8 cellular contexts compared by ENCODE assay signal in the genomic region with DNA sequence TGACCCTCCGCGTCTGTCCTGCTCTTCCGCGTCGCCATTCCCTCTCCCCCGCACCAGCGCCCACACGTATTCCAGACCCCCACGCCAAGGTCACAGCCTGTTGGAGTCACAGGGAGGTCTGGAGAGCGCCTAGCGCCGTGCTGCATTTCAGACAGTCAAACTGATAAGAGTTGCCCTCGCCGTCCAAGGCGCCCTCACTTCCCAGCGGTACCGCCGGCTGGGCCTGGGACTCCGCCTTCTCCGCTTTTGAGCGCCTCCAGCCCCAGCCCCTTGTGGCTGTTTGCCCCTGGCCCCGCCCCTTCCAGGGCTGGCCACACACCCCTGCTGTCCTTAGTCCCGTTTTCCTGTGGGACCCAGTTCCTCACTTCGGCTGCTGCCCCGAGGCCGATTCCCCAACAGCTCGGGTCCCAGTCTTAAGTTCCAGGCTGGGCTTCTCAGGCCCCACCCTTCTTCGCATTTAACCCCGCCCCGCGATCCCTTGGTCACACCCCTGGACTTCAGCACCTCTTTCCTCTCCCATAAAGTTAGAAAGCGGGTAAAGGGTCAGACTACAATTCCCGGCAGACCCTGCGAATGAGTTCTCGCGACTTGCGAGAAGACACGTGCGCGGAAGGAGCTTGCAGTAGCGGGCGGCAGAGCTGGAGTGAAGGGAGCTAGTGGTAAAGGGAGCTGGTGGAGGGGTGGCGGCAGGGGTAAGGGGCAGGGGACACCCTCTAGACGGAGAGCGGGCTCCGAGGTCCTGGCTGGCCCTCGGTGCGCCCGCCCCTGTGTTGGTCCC. TPM values are rescaled to one million over a fixed set of nuclear protein-coding genes. Genes with fewer than 3 reads are reported as not detected.
DNase-seq lines count a peak whose midpoint lies in the region; ATAC-seq and TF ChIP-seq lines count a peak whose summit lies in the region.

A gene (plus strand): TSS at position 612 of the 778 bp plus-strand sequence. CDS start 1,085 bp downstream, outside the sequence.

- TF ChIP-seq EP300 in SK-N-SH (IDR thresholded peaks at IDR 0.05; ENCODE audit: borderline replicate concordance in 1 of 2, low read depth in 1 of 2, low read length in 1 of 2) (no peak), gastroesophageal sphincter (IDR thresholded peaks at IDR 0.05) (no peak)

- DNase-seq in GM04504 (ENCODE audit: low read depth) (peak; percentile 97), NCI-H1048 (lab: John Stamatoyannopoulos, UW) (peak; percentile 89), SK-N-SH (peak; percentile 93), substantia nigra (lab: John Stamatoyannopoulos, UW) (peak; percentile 40 to 95 (median 87))
- DNase-seq in activated naive CD4-positive, alpha-beta T cell treated with anti-CD3 and anti-CD28 coated beads, Interleukin-2, amount 50 U/mL, for 16 hours: peak; percentile 92

- 1% methylated on average over 42 of the region's 49 CpGs for WGBS in SK-N-SH (ENCODE audit: low lambda C conversion rate)
- 0% methylated on average over 13 of the region's 49 CpGs for WGBS in gastroesophageal sphincter (ENCODE audit: low coverage in 1 of 2), 2 donors

- H3K27ac ChIP-seq in SK-N-SH (ENCODE audit: low read depth in 2 of 2, low read length in 1 of 2) (peak within 1 kb of the TSS; percentile 81 to 99), gastroesophageal sphincter (peak within 1 kb of the TSS; percentile 86 to 99 (median 98)), neutrophil (peak within 1 kb of the TSS; percentile 83), substantia nigra (ENCODE audit: low read depth, low read length, poor library complexity, severe bottlenecking) (peak within 1 kb of the TSS; percentile 79)

- no peaks in the 10 kb centered on the region for H3K9me3 ChIP-seq in SK-N-SH
- H3K9me3 ChIP-seq in gastroesophageal sphincter: no peaks in the 10 kb centered on the region
- H3K9me3 ChIP-seq in neutrophil: no peaks in the 10 kb centered on the region

- no peaks in the 10 kb centered on the region for H3K9me2 ChIP-seq in SK-N-SH

- CTCF ChIA-PET in SK-N-SH (lab: Yijun Ruan, JAX): interaction anchor here (0.8 to 62.1 kb wide), 5 partner anchors 4 to 110 kb away, joined by 3 to 2824 read pairs (median 7); a partner anchor contains a TSS

- H4K20me1 ChIP-seq in SK-N-SH (ENCODE audit: insufficient read depth): no peaks in the 10 kb centered on the region

- peak within 1 kb of the TSS; percentile 98 for H3K4me2 ChIP-seq in SK-N-SH

- peak; percentile 31 to 39 for TF ChIP-seq POLR2A in gastroesophageal sphincter (IDR thresholded peaks at IDR 0.05)

- H3K27me3 ChIP-seq in SK-N-SH (ENCODE audit: insufficient read depth) (no peaks in the 10 kb centered on the region), gastroesophageal sphincter (peaks cover 10% of the 10 kb centered on the region), neutrophil (peaks cover 43% of the 10 kb centered on the region)

- H2AFZ ChIP-seq in SK-N-SH (ENCODE audit: low read depth): peak within 1 kb of the TSS; percentile 78

- TF ChIP-seq RAD21 in SK-N-SH (IDR thresholded peaks at IDR 0.05; ENCODE audit: low read length): no peak

- H3F3A ChIP-seq in SK-N-SH (replicated peaks; ENCODE audit: insufficient read depth): no peaks in the 10 kb centered on the region

- H3K4me1 ChIP-seq in SK-N-SH (ENCODE audit: control insufficient read depth in 1 of 2, insufficient read depth in 2 of 2, low read depth in 1 of 2, low read length in 1 of 2): peaks cover 16 to 68% of the 10 kb centered on the region in 2 experiments
- H3K4me1 ChIP-seq in gastroesophageal sphincter: peaks cover 0 to 67% (median 23%) of the 10 kb centered on the region in 3 donors
- H3K4me1 ChIP-seq in neutrophil (ENCODE audit: control insufficient read depth in 1 of 2, insufficient read depth in 1 of 2, low read depth in 1 of 2, low read length in 1 of 2): peaks cover 27 to 32% of the 10 kb centered on the region in 2 experiments

- TF ChIP-seq CTCF in SK-N-SH (IDR thresholded peaks at IDR 0.05) (no peak; the same call in 1 of the 2 replicates), gastroesophageal sphincter (IDR thresholded peaks at IDR 0.05) (no peak), neutrophil (IDR thresholded peaks at IDR 0.05) (no peak)

- peaks cover 20% of the 10 kb centered on the region for H3K79me2 ChIP-seq in SK-N-SH (ENCODE audit: insufficient read depth)

- peak within 1 kb of the TSS; percentile 81 to 85 for H3K4me3 ChIP-seq in SK-N-SH (ENCODE audit: low read depth in 2 of 2, low read length in 1 of 2)
- peak within 1 kb of the TSS; percentile 59 to 69 for H3K4me3 ChIP-seq in gastroesophageal sphincter
- H3K4me3 ChIP-seq in neutrophil (ENCODE audit: low read depth in 1 of 2, low read length in 1 of 2): peak within 1 kb of the TSS; percentile 86 to 88

- H3K36me3 ChIP-seq in SK-N-SH (replicated peaks in 1 of 2; ENCODE audit: control insufficient read depth in 1 of 2, insufficient read depth in 2 of 2, low read length in 1 of 2) (peaks cover 3 to 12% of the 10 kb centered on the region in 2 experiments), gastroesophageal sphincter (peaks cover 0 to 27% of the 10 kb centered on the region in 2 donors), neutrophil (peaks cover 11% of the 10 kb centered on the region)

- POLR2A ChIA-PET in SK-N-SH (lab: Yijun Ruan, JAX): interaction anchor here (0.6 to 4.6 kb wide), 14 partner anchors 9 to 1203 kb away, joined by 3 to 53 read pairs (median 6); a partner anchor contains a TSS

- ATAC-seq in HG02571 (IDR thresholded peaks at IDR 0.05; ENCODE audit: unreplicated experiment) (peak; percentile 94), gastroesophageal sphincter (peak; percentile 90)

- peak within 1 kb of the TSS; percentile 90 for H3K9ac ChIP-seq in SK-N-SH

TF ChIP-seq in SK-N-SH, 30 proteins besides CTCF, POLR2A, EP300 and RAD21 (continues in another document):
- TF ChIP-seq, protein P1, sequence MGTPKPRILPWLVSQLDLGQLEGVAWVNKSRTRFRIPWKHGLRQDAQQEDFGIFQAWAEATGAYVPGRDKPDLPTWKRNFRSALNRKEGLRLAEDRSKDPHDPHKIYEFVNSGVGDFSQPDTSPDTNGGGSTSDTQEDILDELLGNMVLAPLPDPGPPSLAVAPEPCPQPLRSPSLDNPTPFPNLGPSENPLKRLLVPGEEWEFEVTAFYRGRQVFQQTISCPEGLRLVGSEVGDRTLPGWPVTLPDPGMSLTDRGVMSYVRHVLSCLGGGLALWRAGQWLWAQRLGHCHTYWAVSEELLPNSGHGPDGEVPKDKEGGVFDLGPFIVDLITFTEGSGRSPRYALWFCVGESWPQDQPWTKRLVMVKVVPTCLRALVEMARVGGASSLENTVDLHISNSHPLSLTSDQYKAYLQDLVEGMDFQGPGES (IDR thresholded peaks at IDR 0.05; ENCODE audit: low read depth, low read length): no peak
- TF ChIP-seq, protein P2, sequence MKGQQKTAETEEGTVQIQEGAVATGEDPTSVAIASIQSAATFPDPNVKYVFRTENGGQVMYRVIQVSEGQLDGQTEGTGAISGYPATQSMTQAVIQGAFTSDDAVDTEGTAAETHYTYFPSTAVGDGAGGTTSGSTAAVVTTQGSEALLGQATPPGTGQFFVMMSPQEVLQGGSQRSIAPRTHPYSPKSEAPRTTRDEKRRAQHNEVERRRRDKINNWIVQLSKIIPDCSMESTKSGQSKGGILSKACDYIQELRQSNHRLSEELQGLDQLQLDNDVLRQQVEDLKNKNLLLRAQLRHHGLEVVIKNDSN (IDR thresholded peaks at IDR 0.05; ENCODE audit: borderline replicate concordance, low read depth): peak; percentile 88
- no peak for TF ChIP-seq EZH2phosphoT487 (IDR thresholded peaks at IDR 0.05; ENCODE audit: borderline replicate concordance, low read depth)
- TF ChIP-seq, protein P3, sequence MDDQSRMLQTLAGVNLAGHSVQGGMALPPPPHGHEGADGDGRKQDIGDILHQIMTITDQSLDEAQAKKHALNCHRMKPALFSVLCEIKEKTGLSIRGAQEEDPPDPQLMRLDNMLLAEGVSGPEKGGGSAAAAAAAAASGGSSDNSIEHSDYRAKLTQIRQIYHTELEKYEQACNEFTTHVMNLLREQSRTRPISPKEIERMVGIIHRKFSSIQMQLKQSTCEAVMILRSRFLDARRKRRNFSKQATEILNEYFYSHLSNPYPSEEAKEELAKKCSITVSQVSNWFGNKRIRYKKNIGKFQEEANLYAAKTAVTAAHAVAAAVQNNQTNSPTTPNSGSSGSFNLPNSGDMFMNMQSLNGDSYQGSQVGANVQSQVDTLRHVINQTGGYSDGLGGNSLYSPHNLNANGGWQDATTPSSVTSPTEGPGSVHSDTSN (IDR thresholded peaks at IDR 0.05): no peak
- TF ChIP-seq, protein P4, sequence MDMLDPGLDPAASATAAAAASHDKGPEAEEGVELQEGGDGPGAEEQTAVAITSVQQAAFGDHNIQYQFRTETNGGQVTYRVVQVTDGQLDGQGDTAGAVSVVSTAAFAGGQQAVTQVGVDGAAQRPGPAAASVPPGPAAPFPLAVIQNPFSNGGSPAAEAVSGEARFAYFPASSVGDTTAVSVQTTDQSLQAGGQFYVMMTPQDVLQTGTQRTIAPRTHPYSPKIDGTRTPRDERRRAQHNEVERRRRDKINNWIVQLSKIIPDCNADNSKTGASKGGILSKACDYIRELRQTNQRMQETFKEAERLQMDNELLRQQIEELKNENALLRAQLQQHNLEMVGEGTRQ (IDR thresholded peaks at IDR 0.05; ENCODE audit: borderline replicate concordance, low read depth, low read length): peak; percentile 55; the same call in 1 of the 2 replicates
- TF ChIP-seq CHD2 (IDR thresholded peaks at IDR 0.05; ENCODE audit: low read length, partially characterized antibody): peak; percentile 100
- peak; percentile 31; the same call in 1 of the 2 replicates for TF ChIP-seq GABPA (IDR thresholded peaks at IDR 0.05; ENCODE audit: low read depth)
- TF ChIP-seq RFX5 (IDR thresholded peaks at IDR 0.05; ENCODE audit: low read length): no peak
- TF ChIP-seq GATA2 (CRISPR knock-in tag; IDR thresholded peaks at IDR 0.05): peak; percentile 55; the same call in 1 of the 2 replicates
- TF ChIP-seq, protein P5, sequence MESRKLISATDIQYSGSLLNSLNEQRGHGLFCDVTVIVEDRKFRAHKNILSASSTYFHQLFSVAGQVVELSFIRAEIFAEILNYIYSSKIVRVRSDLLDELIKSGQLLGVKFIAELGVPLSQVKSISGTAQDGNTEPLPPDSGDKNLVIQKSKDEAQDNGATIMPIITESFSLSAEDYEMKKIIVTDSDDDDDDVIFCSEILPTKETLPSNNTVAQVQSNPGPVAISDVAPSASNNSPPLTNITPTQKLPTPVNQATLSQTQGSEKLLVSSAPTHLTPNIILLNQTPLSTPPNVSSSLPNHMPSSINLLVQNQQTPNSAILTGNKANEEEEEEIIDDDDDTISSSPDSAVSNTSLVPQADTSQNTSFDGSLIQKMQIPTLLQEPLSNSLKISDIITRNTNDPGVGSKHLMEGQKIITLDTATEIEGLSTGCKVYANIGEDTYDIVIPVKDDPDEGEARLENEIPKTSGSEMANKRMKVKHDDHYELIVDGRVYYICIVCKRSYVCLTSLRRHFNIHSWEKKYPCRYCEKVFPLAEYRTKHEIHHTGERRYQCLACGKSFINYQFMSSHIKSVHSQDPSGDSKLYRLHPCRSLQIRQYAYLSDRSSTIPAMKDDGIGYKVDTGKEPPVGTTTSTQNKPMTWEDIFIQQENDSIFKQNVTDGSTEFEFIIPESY (IDR thresholded peaks at IDR 0.05; ENCODE audit: borderline replicate concordance, low read depth): peak; percentile 99

RNA-seq across cellular contexts. Expression of the gene that starts here (rescaled TPM):
- polyA plus RNA-seq in SK-N-SH (2012; rRNA removed): 61.3 and 75.1 TPM in 2 replicates
- polyA plus RNA-seq in SK-N-SH (2012; cell fraction: cytosol; rRNA removed): 27.7 and 39.9 TPM in 2 replicates
- polyA plus RNA-seq in SK-N-SH (2012; cell fraction: nucleus; rRNA removed): 157 and 170 TPM in 2 replicates
- 10 to 100 TPM; 11.3 to 26.4 (median 14.2) TPM for total RNA-seq in gastroesophageal sphincter

Comparison
In these comparisons a context has a peak if more than half of its experiments do, and no peak if none do; other contexts are left out.
1. Peak in every context shown above with its lines: DNase-seq, ATAC-seq, H3K4me3 ChIP-seq and H3K27ac ChIP-seq.